In the genomic region with DNA sequence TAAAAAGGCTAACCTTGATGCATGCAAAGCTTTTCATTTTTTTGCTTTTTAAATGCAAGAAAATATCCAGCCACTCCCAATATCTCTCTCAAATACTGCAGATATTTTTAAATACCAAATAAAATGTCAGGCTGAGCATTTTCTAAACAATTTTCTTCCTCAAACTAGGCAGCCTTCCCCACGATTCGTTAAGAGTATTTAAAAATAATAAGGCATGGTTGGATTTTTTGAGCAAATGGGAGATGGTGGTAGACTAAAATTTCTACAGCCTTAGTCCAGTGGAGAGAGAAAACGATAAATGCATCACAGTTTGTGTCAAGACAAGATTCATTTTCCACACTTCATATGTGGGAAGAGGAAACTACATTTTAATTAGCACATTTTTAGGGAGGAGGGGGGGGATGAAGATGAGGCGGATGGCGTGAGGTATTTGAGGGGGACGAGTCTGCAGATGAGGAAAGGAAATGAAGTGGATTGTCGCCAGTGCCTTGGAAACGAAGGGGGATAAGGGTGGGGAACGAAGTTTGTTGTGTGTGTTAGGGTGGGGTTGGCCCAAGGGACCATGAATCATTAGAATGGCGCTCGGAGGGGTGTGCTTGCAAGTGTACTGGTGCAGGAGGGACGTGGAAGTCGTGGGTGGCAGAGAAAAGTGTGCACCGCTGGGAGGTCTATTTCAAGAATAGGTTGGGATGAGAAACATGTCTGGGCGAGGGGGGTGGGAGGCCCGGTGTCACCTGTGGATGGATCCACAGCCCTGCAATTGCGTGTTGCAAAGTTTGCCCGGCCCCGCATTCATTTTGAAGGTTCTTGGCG, we compare ENCODE assay signal across 8 cellular contexts. TPM values are rescaled to one million over a fixed set of nuclear protein-coding genes. Genes with fewer than 3 reads are reported as not detected.
A peak's percentile ranks its signal among the peaks of the same experiment; 100 is the strongest.
DNase-seq lines count a peak whose midpoint lies in the region; ATAC-seq, FAIRE-seq and TF ChIP-seq lines count a peak whose summit lies in the region.

No MANE protein-coding gene starts in this region.

- H3K4me1 ChIP-seq in ectodermal cell (ENCODE audit: control insufficient read depth, insufficient read depth, low read length) = peaks cover 26% of the 10 kb centered on the region
- peaks cover 9% of the 10 kb centered on the region for H3K4me1 ChIP-seq in mesenchymal stem cell (ENCODE audit: control insufficient read depth, insufficient read depth, low read depth, low read length)
- peaks cover 25 to 53% (median 35%) of the 10 kb centered on the region in 4 donors for H3K4me1 ChIP-seq in upper lobe of left lung

- peak; percentile 27 for DNase-seq in Calu3
- peak; percentile 69 for DNase-seq in NB4 (ENCODE audit: low read depth)
- DNase-seq in mesenchymal stem cell = peak; percentile 69
- peak in 1 of 2 donors; percentile 30 for DNase-seq in upper lobe of left lung
- no peak for DNase-seq in frontal cortex (ENCODE audit: low spot score in 2 of 2)
- no peak for DNase-seq in stimulated activated naive CD4-positive, alpha-beta T cell treated with Interleukin-2 at 50 U/mL for 16 hours (lab: John Stamatoyannopoulos, UW)
- DNase-seq in stimulated activated CD4-positive, alpha-beta T cell treated with anti-CD3 and anti-CD28 coated beads, Interleukin-15, amount 100 ng/mL, for 24 hours = no peak

- H3K27me3 ChIP-seq in ectodermal cell (ENCODE audit: control insufficient read depth, insufficient read depth, low read length, poor library complexity, severe bottlenecking) (peaks cover 14% of the 10 kb centered on the region), mesenchymal stem cell (ENCODE audit: control insufficient read depth in 1 of 2, insufficient read depth in 1 of 2, low read length in 2 of 2) (no peaks in the 10 kb centered on the region), upper lobe of left lung (no peaks in the 10 kb centered on the region)

- H3K9ac ChIP-seq in mesenchymal stem cell (ENCODE audit: low read length) = peak overlapping the region; percentile 94

- ATAC-seq in upper lobe of left lung (ENCODE audit: low FRiP score in 2 of 2) = peak; percentile 8 to 73

- intact Hi-C loops in Calu3 (cut with micrococcal nuclease; ENCODE audit: unreplicated experiment) = loop anchor here (2.0 to 5.0 kb wide), 3 partner anchors 28 to 84 kb away; partner anchors contain the start of gene XPNPEP1

- peak overlapping the region; percentile 96 for H4K8ac ChIP-seq in mesenchymal stem cell (ENCODE audit: low read length)

- H3K27me3 Mint-ChIP-seq in Calu3 (ENCODE audit: unreplicated experiment) = no peaks in the 10 kb centered on the region

- H3K4me2 ChIP-seq in mesenchymal stem cell (ENCODE audit: low read length, poor library complexity, severe bottlenecking) = peak overlapping the region; percentile 97

- H3K14ac ChIP-seq in mesenchymal stem cell (ENCODE audit: low read length in 2 of 2) = no peak overlapping the region

- peak overlapping the region; percentile 98 to 99 for H3K18ac ChIP-seq in mesenchymal stem cell (ENCODE audit: low read depth in 1 of 2, low read length in 2 of 2)

- CTCF ChIA-PET in Calu3 (lab: Charles Lee) = interaction anchor here (0.9 to 1.6 kb wide), 2 partner anchors 9 to 10 kb away, joined by 3 to 4 read pairs; no protein-coding TSS in a partner anchor

- TF ChIP-seq POLR2A in NB4 (IDR thresholded peaks at IDR 0.05; ENCODE audit: extremely low read depth, insufficient read length) = no peak
- no peak for TF ChIP-seq POLR2A in upper lobe of left lung (IDR thresholded peaks at IDR 0.05)

- H2BK15ac ChIP-seq in mesenchymal stem cell (ENCODE audit: low read depth, poor library complexity, severe bottlenecking) = peak overlapping the region; percentile 93

- BruUV-seq in Calu3 (replicated peaks; lab: Mats Ljungman, UMichigan) = no TSS peak

- WGBS in ectodermal cell, 2 experiments = 17 to 19% methylated on average over 20 of the region's 20 CpGs
- WGBS in mesenchymal stem cell = 1% methylated on average over 18 of the region's 20 CpGs
- 31 to 34% methylated on average over 17 to 20 of the region's 20 CpGs for WGBS in upper lobe of left lung, 2 donors

- TF ChIP-seq CTCF in Calu3 (IDR thresholded peaks at IDR 0.05; ENCODE audit: unreplicated experiment) = no peak
- TF ChIP-seq CTCF in NB4 (IDR thresholded peaks at IDR 0.05; ENCODE audit: low read depth, low read length) = no peak
- no peak for TF ChIP-seq CTCF in upper lobe of left lung (IDR thresholded peaks at IDR 0.05)

- peak overlapping the region; percentile 98 for H4K91ac ChIP-seq in mesenchymal stem cell (ENCODE audit: low read length)

- no peaks in the 10 kb centered on the region for H3K36me3 ChIP-seq in ectodermal cell (ENCODE audit: control insufficient read depth, insufficient read depth, low read length)
- no peaks in the 10 kb centered on the region for H3K36me3 ChIP-seq in mesenchymal stem cell (ENCODE audit: control insufficient read depth in 1 of 2, insufficient read depth in 2 of 2, low read depth in 1 of 2, low read length in 2 of 2)
- H3K36me3 ChIP-seq in upper lobe of left lung = no peaks in the 10 kb centered on the region

- no peak for FAIRE-seq in frontal cortex (lab: Jason Lieb, UNC)

- peaks cover 4% of the 10 kb centered on the region for H3K79me1 ChIP-seq in mesenchymal stem cell (replicated peaks; ENCODE audit: low read length, poor library complexity, severe bottlenecking)

- H3K27ac Mint-ChIP-seq in Calu3 (ENCODE audit: unreplicated experiment) = no peak overlapping the region

- H2AK5ac ChIP-seq in mesenchymal stem cell (ENCODE audit: low read length, severe bottlenecking) = peak overlapping the region; percentile 73

- peak overlapping the region; percentile 69 for H2BK5ac ChIP-seq in mesenchymal stem cell (ENCODE audit: low read depth, low read length, poor library complexity, severe bottlenecking)

- H3K36me3 Mint-ChIP-seq in Calu3 (ENCODE audit: insufficient read depth, unreplicated experiment) = no peaks in the 10 kb centered on the region

- H3K4me1 Mint-ChIP-seq in Calu3 (ENCODE audit: low read depth, unreplicated experiment) = peaks cover 25% of the 10 kb centered on the region

- no peaks in the 10 kb centered on the region for H3K9me3 Mint-ChIP-seq in Calu3 (ENCODE audit: low read depth, unreplicated experiment)

- no peaks in the 10 kb centered on the region for H3K9me3 ChIP-seq in ectodermal cell (ENCODE audit: control insufficient read depth, low read length)
- no peaks in the 10 kb centered on the region for H3K9me3 ChIP-seq in mesenchymal stem cell (ENCODE audit: control insufficient read depth, low read length)
- no peaks in the 10 kb centered on the region for H3K9me3 ChIP-seq in upper lobe of left lung

- H3K4me3 ChIP-seq in NB4 (ENCODE audit: low read depth, low read length) (peak overlapping the region; percentile 47), ectodermal cell (ENCODE audit: insufficient read depth, low read depth, low read length) (peak overlapping the region; percentile 76), mesenchymal stem cell (ENCODE audit: insufficient read depth in 1 of 2, low read depth in 1 of 2, low read length in 2 of 2) (peak overlapping the region; percentile 87 to 98), upper lobe of left lung (peak overlapping the region; percentile 74 to 98 (median 90))

- no peak overlapping the region for H3K4me3 Mint-ChIP-seq in Calu3 (ENCODE audit: low read depth, unreplicated experiment)

- H3K23ac ChIP-seq in mesenchymal stem cell (ENCODE audit: low read length in 2 of 2) = no peak overlapping the region

- peak overlapping the region; percentile 94 for H2BK120ac ChIP-seq in mesenchymal stem cell (ENCODE audit: low read depth, low read length)

- peak overlapping the region; percentile 97 to 98 for H3K4ac ChIP-seq in mesenchymal stem cell (ENCODE audit: low read depth in 1 of 2, low read length in 2 of 2)

- H2BK12ac ChIP-seq in mesenchymal stem cell (ENCODE audit: low read length in 2 of 2) = peak overlapping the region; percentile 70 to 93

- TF ChIP-seq EP300 in upper lobe of left lung (IDR thresholded peaks at IDR 0.05) = no peak

- peak overlapping the region; percentile 76 for H2AFZ ChIP-seq in mesenchymal stem cell (ENCODE audit: low read depth, low read length)

- H3K27ac ChIP-seq in ectodermal cell (ENCODE audit: insufficient read depth, low read depth, low read length, poor library complexity, severe bottlenecking) (no peak overlapping the region), mesenchymal stem cell (ENCODE audit: low read length, poor library complexity, severe bottlenecking) (peak overlapping the region; percentile 94), upper lobe of left lung (peak overlapping the region; percentile 86 to 96 (median 92))

RNA-seq across cellular contexts. Expression of gene ADD3, which starts 1.2 kb away (rescaled TPM):
- 54.9 and 64.4 TPM in 2 replicates for total RNA-seq in Calu3 (2022)
- 122 TPM for polyA plus RNA-seq in ectodermal cell (2013, experiment 1 of 4)
- 127 TPM for polyA plus RNA-seq in ectodermal cell (2013, experiment 2 of 4)
- polyA plus RNA-seq in ectodermal cell (2013, experiment 3 of 4) = 123 TPM
- 132 TPM for polyA plus RNA-seq in ectodermal cell (2013, experiment 4 of 4)
- 75.7 TPM for polyA plus RNA-seq in mesenchymal stem cell (2013, experiment 1 of 2)
- 72.5 TPM for polyA plus RNA-seq in mesenchymal stem cell (2013, experiment 2 of 2)
- 100 to 1,000 TPM in 2 of 6 donors, 10 to 100 TPM in 4; 34.1 to 229 (median 61.0) TPM for total RNA-seq in upper lobe of left lung
- 78.7 TPM for total RNA-seq in frontal cortex

Comparison
In these comparisons a context has a peak if more than half of its experiments do, and no peak if none do; other contexts are left out.
1. DNase-seq: peak in Calu3 (single experiment), NB4 (single experiment) and mesenchymal stem cell (single experiment); none in frontal cortex (0 of 2), stimulated activated naive CD4-positive, alpha-beta T cell treated with Interleukin-2 at 50 U/mL for 16 hours (single experiment) and stimulated activated CD4-positive, alpha-beta T cell treated with anti-CD3 and anti-CD28 coated beads, Interleukin-15, amount 100 ng/mL, for 24 hours (single experiment).
2. Peak in every context shown above with its lines, with median percentiles within 50 percentile points of each other: H3K4me3 ChIP-seq.